ENCODE assay signal across 20 cellular contexts in the genomic region with DNA sequence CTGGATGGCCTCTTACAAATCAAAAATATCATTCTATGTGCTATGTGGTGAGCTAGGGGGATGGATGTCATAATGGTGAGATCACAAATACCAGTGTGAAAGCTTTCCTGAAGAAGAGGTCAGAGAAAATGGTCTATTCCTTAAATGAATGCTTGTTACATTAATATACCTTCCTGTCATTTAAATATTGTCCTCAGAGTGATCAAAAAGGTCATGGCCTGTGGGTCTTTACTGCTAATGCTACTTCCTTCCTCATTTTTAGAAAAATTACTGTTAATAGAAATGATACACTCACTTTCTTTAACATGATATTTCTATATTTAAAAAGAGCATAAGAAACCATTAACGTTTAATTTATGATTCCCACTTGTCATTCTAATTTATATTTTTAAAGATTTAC. TPM values are rescaled to one million over a fixed set of nuclear protein-coding genes. Genes with fewer than 3 reads are reported as not detected.
"Had no signal": no experiment of that assay in that cellular context is flagged by ENCODE, and none has a peak within 500 bp of the region (broad histone marks: within the 10 kb centered on the region; RNA-seq: fewer than 3 reads in every experiment).

No MANE protein-coding gene starts in this region.

- H3K4me3 Mint-ChIP-seq: activated naive CD4-positive, alpha-beta T cell treated with anti-CD3 and anti-CD28 coated beads for 36 hours; activated naive CD8-positive, alpha-beta T cell treated with anti-CD3 and anti-CD28 coated beads, Interleukin-2, amount 50 U/mL, for 24 hours; activated T-helper 17 cell treated with anti-CD3 and anti-CD28 coated beads, Interleukin-2, amount 50 U/mL, for 72 hours; endodermal cell; naive thymus-derived CD4-positive, alpha-beta T cell; T-helper 2 cell treated with Interferon-gamma antibody and Interleukin-4, amounts not matched to agents 5 μg/mL and 100 μg/mL, for 36 hours had no signal

- H3K4me1 Mint-ChIP-seq: activated naive CD8-positive, alpha-beta T cell treated with anti-CD3 and anti-CD28 coated beads, Interleukin-2, amount 50 U/mL, for 24 hours; activated T-helper 17 cell treated with anti-CD3 and anti-CD28 coated beads, Interleukin-2, amount 50 U/mL, for 72 hours; endodermal cell had no signal

- H3K27ac ChIP-seq: neutrophil, skin epidermis, transverse colon had no signal

- H3K9me3 ChIP-seq: neutrophil, transverse colon had no signal

- H3K27me3 Mint-ChIP-seq: activated naive CD8-positive, alpha-beta T cell treated with anti-CD3 and anti-CD28 coated beads, Interleukin-2, amount 50 U/mL, for 24 hours; activated T-helper 17 cell treated with anti-CD3 and anti-CD28 coated beads, Interleukin-2, amount 50 U/mL, for 72 hours had no signal

- H3K27ac Mint-ChIP-seq: activated naive CD4-positive, alpha-beta T cell treated with anti-CD3 and anti-CD28 coated beads for 36 hours; activated naive CD8-positive, alpha-beta T cell treated with anti-CD3 and anti-CD28 coated beads, Interleukin-2, amount 50 U/mL, for 24 hours; activated T-helper 17 cell treated with anti-CD3 and anti-CD28 coated beads, Interleukin-2, amount 50 U/mL, for 72 hours; endodermal cell; naive thymus-derived CD4-positive, alpha-beta T cell; T-helper 2 cell treated with Interferon-gamma antibody and Interleukin-4, amounts not matched to agents 5 μg/mL and 100 μg/mL, for 36 hours had no signal

- H3K27me3 ChIP-seq: dorsolateral prefrontal cortex, neutrophil, transverse colon had no signal

- H3K4me3 ChIP-seq: dorsolateral prefrontal cortex, skin epidermis, transverse colon had no signal

- H3K36me3 ChIP-seq: neutrophil, transverse colon had no signal

- DNase-seq: activated CD4-positive, alpha-beta T cell treated with anti-CD3 and anti-CD28 coated beads for 1 hour; activated CD4-positive, alpha-beta T cell treated with anti-CD3 and anti-CD28 coated beads, Interleukin-2, amount 50 U/mL, for 4 hours; activated naive CD4-positive, alpha-beta T cell treated with anti-CD3 and anti-CD28 coated beads for 36 hours; activated naive CD8-positive, alpha-beta T cell treated with anti-CD3 and anti-CD28 coated beads, Interleukin-2, amount 50 U/mL, for 24 hours; activated T-cell treated with anti-CD3 and anti-CD28 coated beads for 4 hours; dorsolateral prefrontal cortex; endodermal cell; erythroblast; islet precursor cell; naive thymus-derived CD4-positive, alpha-beta T cell; stimulated activated CD4-positive, alpha-beta T cell treated with anti-CD3 and anti-CD28 coated beads, Interleukin-4, amount 100 ng/mL, for 24 hours; stimulated activated naive CD8-positive, alpha-beta T cell treated with anti-CD3 and anti-CD28 coated beads, Interleukin-15, Interleukin-2, amounts not matched to agents 100 U/mL and 50 U/mL, for 24 hours; transverse colon had no signal

- H3K9me3 Mint-ChIP-seq: activated naive CD4-positive, alpha-beta T cell treated with anti-CD3 and anti-CD28 coated beads for 36 hours; activated naive CD8-positive, alpha-beta T cell treated with anti-CD3 and anti-CD28 coated beads, Interleukin-2, amount 50 U/mL, for 24 hours; activated T-helper 17 cell treated with anti-CD3 and anti-CD28 coated beads, Interleukin-2, amount 50 U/mL, for 72 hours; endodermal cell; T-helper 2 cell treated with Interferon-gamma antibody and Interleukin-4, amounts not matched to agents 5 μg/mL and 100 μg/mL, for 36 hours had no signal

RNA-seq across cellular contexts. Expression of gene OMD, which starts 9.7 kb away (rescaled TPM):
- total RNA-seq: activated naive CD4-positive, alpha-beta T cell treated with anti-CD3 and anti-CD28 coated beads for 36 hours; activated T-helper 17 cell treated with anti-CD3 and anti-CD28 coated beads, Interleukin-2, amount 50 U/mL, for 72 hours; endodermal cell; lung microvascular endothelial cell; mononuclear cell; naive thymus-derived CD4-positive, alpha-beta T cell had no signal

RNA-seq across cellular contexts. Expression of gene OGN, which starts 10.2 kb away (rescaled TPM):
- total RNA-seq: activated naive CD4-positive, alpha-beta T cell treated with anti-CD3 and anti-CD28 coated beads for 36 hours; endodermal cell; left lobe of liver; lung microvascular endothelial cell had no signal
